Comparison of ENCODE assay signal across 1 cellular context in the genomic region with DNA sequence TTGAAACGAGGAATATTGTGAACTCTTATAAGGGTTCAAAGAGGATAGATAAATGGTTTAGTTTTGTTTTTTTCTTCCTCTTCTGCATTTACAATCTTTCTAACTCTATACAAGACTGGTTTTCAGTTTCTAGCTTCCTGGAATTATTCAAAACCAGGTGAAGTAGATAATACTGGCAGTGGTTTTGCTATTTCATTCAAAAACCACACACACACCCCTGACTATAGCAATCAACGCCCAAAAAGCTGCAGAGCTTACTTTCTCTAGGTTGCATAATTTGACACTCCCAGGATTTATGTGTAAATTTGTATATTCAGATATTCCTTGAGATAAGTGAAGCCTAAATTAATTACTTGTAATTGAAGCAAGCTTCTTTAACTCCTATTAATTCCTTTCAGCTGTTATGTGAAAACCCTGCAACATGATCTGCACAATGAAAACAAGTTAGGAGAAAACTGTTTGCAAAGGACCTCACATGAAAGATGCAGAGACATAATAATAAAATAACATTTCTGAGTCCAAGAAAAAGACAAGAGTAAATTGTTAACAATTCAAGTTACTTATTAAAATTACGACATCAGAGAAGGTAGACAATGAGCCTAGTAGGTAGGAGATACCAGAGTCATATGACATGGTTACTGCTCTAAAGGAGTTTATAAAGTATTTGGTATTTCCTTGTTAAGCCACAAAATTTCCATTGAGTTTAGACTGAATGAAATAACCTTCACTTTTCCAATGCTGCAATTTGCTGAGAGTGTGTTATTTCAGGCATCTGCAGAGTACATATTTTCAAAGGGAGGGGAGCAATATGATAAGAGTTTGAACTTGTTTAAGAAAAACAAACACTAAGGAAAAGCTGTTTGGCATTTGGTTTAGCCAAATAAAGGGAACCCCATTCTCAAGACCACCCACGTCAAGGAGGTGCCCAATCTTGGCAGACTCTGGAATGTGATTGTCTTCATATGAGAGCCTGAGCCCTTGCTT.
A peak's percentile ranks its signal among the peaks of the same experiment; 100 is the strongest.
TF ChIP-seq lines count a peak whose summit lies in the region.

No MANE protein-coding gene starts in this region.

TF ChIP-seq in HepG2, 621 proteins besides CTCF, POLR2A, EP300 and RAD21 (continued from another document and continues in another):
- TF ChIP-seq, protein P1, sequence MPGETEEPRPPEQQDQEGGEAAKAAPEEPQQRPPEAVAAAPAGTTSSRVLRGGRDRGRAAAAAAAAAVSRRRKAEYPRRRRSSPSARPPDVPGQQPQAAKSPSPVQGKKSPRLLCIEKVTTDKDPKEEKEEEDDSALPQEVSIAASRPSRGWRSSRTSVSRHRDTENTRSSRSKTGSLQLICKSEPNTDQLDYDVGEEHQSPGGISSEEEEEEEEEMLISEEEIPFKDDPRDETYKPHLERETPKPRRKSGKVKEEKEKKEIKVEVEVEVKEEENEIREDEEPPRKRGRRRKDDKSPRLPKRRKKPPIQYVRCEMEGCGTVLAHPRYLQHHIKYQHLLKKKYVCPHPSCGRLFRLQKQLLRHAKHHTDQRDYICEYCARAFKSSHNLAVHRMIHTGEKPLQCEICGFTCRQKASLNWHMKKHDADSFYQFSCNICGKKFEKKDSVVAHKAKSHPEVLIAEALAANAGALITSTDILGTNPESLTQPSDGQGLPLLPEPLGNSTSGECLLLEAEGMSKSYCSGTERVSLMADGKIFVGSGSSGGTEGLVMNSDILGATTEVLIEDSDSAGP (CRISPR knock-in tag; IDR thresholded peaks at IDR 0.05; ENCODE audit: borderline replicate concordance), result no peak
- TF ChIP-seq MYNN (CRISPR knock-in tag; IDR thresholded peaks at IDR 0.05; ENCODE audit: low read depth) (no peak), PBX3 (CRISPR knock-in tag; IDR thresholded peaks at IDR 0.05; ENCODE audit: borderline replicate concordance) (no peak), HNRNPK (IDR thresholded peaks at IDR 0.05; ENCODE audit: low read depth, low read length, poor library complexity, severe bottlenecking) (no peak), RFX5 (IDR thresholded peaks at IDR 0.05; ENCODE audit: low read depth, low read length) (no peak), TRIM24 (CRISPR knock-in tag; IDR thresholded peaks at IDR 0.05) (no peak), ZBTB14 (CRISPR knock-in tag; IDR thresholded peaks at IDR 0.05) (no peak), ZNF557 (CRISPR knock-in tag; IDR thresholded peaks at IDR 0.05) (no peak), ZNF724P (CRISPR knock-in tag; IDR thresholded peaks at IDR 0.05; ENCODE audit: borderline replicate concordance) (no peak), GABPB1 (CRISPR knock-in tag; IDR thresholded peaks at IDR 0.05) (no peak), TP53 (CRISPR knock-in tag; conservative IDR thresholded peaks at IDR 0.05) (no peak), ZNF558 (CRISPR knock-in tag; IDR thresholded peaks at IDR 0.05; ENCODE audit: borderline replicate concordance) (no peak), KDM4B (CRISPR knock-in tag; IDR thresholded peaks at IDR 0.05) (no peak), TBL1XR1 (IDR thresholded peaks at IDR 0.05; ENCODE audit: borderline replicate concordance, low read length, partially characterized antibody) (no peak), ASH2L (IDR thresholded peaks at IDR 0.05; ENCODE audit: insufficient read length, low read depth, low read length) (peak; percentile 53), ZNF670 (CRISPR knock-in tag; IDR thresholded peaks at IDR 0.05; ENCODE audit: borderline replicate concordance) (no peak), ATAD3A (CRISPR knock-in tag; IDR thresholded peaks at IDR 0.05) (no peak), MTA3 (CRISPR knock-in tag; IDR thresholded peaks at IDR 0.05) (no peak), HOXA7 (CRISPR knock-in tag; IDR thresholded peaks at IDR 0.05) (no peak), ERF (CRISPR knock-in tag; IDR thresholded peaks at IDR 0.05) (peak; percentile 52; the same call in 1 of the 2 replicates), RXRA (CRISPR knock-in tag; IDR thresholded peaks at IDR 0.05) (no peak), TCF7 (IDR thresholded peaks at IDR 0.05; ENCODE audit: low read depth) (peak; percentile 56), MXD4 (CRISPR knock-in tag; IDR thresholded peaks at IDR 0.05) (no peak), NAIF1 (CRISPR knock-in tag; IDR thresholded peaks at IDR 0.05; ENCODE audit: borderline replicate concordance) (no peak), ZNF143 (CRISPR knock-in tag; IDR thresholded peaks at IDR 0.05) (no peak), SP4 (CRISPR knock-in tag; IDR thresholded peaks at IDR 0.05) (no peak), ZBTB7B (CRISPR knock-in tag; IDR thresholded peaks at IDR 0.05) (peak; percentile 88), NR3C1 (CRISPR knock-in tag; IDR thresholded peaks at IDR 0.05) (no peak), ZNF550 (CRISPR knock-in tag; IDR thresholded peaks at IDR 0.05; ENCODE audit: borderline replicate concordance) (no peak), ZNF7 (CRISPR knock-in tag; IDR thresholded peaks at IDR 0.05) (no peak), ZBTB39 (CRISPR knock-in tag; IDR thresholded peaks at IDR 0.05) (no peak), PRMT3 (CRISPR knock-in tag; IDR thresholded peaks at IDR 0.05; ENCODE audit: borderline replicate concordance, low read depth) (no peak), HES4 (CRISPR knock-in tag; IDR thresholded peaks at IDR 0.05; ENCODE audit: borderline replicate concordance) (no peak), MTF1 (CRISPR knock-in tag; IDR thresholded peaks at IDR 0.05) (no peak), ZSCAN12 (CRISPR knock-in tag; IDR thresholded peaks at IDR 0.05) (no peak), ZNF343 (CRISPR knock-in tag; IDR thresholded peaks at IDR 0.05) (no peak), GFI1 (CRISPR knock-in tag; IDR thresholded peaks at IDR 0.05; ENCODE audit: borderline replicate concordance) (no peak), PITX1 (CRISPR knock-in tag; IDR thresholded peaks at IDR 0.05) (no peak), STAT5B (CRISPR knock-in tag; IDR thresholded peaks at IDR 0.05) (no peak), SMAD3 (CRISPR knock-in tag; IDR thresholded peaks at IDR 0.05) (no peak), POGK (CRISPR knock-in tag; conservative IDR thresholded peaks at IDR 0.05) (no peak), MIER3 (CRISPR knock-in tag; IDR thresholded peaks at IDR 0.05; ENCODE audit: borderline replicate concordance) (no peak), ZNF713 (CRISPR knock-in tag; IDR thresholded peaks at IDR 0.05) (no peak), ZNF567 (CRISPR knock-in tag; IDR thresholded peaks at IDR 0.05; ENCODE audit: borderline replicate concordance) (no peak), ETV6 (CRISPR knock-in tag; conservative IDR thresholded peaks at IDR 0.05) (no peak), ZNF232 (CRISPR knock-in tag; IDR thresholded peaks at IDR 0.05; ENCODE audit: borderline replicate concordance) (no peak), ZNF382 (CRISPR knock-in tag; IDR thresholded peaks at IDR 0.05; ENCODE audit: borderline replicate concordance) (no peak), TMF1 (CRISPR knock-in tag; IDR thresholded peaks at IDR 0.05; ENCODE audit: low read depth) (no peak), EZH2 (conservative IDR thresholded peaks at IDR 0.05; ENCODE audit: low read depth, low read length) (no peak)
- TF ChIP-seq, protein P2, sequence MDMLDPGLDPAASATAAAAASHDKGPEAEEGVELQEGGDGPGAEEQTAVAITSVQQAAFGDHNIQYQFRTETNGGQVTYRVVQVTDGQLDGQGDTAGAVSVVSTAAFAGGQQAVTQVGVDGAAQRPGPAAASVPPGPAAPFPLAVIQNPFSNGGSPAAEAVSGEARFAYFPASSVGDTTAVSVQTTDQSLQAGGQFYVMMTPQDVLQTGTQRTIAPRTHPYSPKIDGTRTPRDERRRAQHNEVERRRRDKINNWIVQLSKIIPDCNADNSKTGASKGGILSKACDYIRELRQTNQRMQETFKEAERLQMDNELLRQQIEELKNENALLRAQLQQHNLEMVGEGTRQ (IDR thresholded peaks at IDR 0.05; ENCODE audit: low read depth, low read length), result no peak
- TF ChIP-seq, protein P2 (CRISPR knock-in tag; IDR thresholded peaks at IDR 0.05; ENCODE audit: borderline replicate concordance), result no peak
- TF ChIP-seq, protein P3, sequence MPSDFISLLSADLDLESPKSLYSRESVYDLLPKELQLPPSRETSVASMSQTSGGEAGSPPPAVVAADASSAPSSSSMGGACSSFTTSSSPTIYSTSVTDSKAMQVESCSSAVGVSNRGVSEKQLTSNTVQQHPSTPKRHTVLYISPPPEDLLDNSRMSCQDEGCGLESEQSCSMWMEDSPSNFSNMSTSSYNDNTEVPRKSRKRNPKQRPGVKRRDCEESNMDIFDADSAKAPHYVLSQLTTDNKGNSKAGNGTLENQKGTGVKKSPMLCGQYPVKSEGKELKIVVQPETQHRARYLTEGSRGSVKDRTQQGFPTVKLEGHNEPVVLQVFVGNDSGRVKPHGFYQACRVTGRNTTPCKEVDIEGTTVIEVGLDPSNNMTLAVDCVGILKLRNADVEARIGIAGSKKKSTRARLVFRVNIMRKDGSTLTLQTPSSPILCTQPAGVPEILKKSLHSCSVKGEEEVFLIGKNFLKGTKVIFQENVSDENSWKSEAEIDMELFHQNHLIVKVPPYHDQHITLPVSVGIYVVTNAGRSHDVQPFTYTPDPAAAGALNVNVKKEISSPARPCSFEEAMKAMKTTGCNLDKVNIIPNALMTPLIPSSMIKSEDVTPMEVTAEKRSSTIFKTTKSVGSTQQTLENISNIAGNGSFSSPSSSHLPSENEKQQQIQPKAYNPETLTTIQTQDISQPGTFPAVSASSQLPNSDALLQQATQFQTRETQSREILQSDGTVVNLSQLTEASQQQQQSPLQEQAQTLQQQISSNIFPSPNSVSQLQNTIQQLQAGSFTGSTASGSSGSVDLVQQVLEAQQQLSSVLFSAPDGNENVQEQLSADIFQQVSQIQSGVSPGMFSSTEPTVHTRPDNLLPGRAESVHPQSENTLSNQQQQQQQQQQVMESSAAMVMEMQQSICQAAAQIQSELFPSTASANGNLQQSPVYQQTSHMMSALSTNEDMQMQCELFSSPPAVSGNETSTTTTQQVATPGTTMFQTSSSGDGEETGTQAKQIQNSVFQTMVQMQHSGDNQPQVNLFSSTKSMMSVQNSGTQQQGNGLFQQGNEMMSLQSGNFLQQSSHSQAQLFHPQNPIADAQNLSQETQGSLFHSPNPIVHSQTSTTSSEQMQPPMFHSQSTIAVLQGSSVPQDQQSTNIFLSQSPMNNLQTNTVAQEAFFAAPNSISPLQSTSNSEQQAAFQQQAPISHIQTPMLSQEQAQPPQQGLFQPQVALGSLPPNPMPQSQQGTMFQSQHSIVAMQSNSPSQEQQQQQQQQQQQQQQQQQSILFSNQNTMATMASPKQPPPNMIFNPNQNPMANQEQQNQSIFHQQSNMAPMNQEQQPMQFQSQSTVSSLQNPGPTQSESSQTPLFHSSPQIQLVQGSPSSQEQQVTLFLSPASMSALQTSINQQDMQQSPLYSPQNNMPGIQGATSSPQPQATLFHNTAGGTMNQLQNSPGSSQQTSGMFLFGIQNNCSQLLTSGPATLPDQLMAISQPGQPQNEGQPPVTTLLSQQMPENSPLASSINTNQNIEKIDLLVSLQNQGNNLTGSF (CRISPR knock-in tag; IDR thresholded peaks at IDR 0.05), result no peak
